Comparison of ENCODE assay signal across 1 cellular context in the genomic region with DNA sequence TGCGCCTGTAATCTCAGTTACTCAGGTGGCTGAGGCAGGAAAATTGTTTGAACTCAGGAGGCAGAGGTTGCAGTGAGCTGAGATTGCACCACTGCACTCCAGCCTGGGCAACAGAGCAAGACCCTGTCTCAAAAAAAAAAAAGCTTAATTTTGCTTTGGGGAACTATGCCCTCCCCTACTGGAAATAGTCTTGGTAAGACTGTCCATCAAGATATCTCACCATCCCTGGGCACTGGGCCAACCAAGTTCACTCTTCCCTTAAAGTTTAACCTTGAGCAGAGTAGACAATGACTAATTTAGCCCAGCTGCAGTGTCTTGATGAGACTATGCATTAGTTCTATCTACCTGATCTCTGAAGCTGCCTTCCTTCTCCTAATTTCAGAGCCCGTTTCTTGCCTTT.
TF ChIP-seq lines count a peak whose summit lies in the region.

No MANE protein-coding gene starts in this region.

TF ChIP-seq in K562, 482 proteins besides CTCF, POLR2A, EP300 and RAD21 (continued from another document and continues in another):
- TF ChIP-seq, protein P1, sequence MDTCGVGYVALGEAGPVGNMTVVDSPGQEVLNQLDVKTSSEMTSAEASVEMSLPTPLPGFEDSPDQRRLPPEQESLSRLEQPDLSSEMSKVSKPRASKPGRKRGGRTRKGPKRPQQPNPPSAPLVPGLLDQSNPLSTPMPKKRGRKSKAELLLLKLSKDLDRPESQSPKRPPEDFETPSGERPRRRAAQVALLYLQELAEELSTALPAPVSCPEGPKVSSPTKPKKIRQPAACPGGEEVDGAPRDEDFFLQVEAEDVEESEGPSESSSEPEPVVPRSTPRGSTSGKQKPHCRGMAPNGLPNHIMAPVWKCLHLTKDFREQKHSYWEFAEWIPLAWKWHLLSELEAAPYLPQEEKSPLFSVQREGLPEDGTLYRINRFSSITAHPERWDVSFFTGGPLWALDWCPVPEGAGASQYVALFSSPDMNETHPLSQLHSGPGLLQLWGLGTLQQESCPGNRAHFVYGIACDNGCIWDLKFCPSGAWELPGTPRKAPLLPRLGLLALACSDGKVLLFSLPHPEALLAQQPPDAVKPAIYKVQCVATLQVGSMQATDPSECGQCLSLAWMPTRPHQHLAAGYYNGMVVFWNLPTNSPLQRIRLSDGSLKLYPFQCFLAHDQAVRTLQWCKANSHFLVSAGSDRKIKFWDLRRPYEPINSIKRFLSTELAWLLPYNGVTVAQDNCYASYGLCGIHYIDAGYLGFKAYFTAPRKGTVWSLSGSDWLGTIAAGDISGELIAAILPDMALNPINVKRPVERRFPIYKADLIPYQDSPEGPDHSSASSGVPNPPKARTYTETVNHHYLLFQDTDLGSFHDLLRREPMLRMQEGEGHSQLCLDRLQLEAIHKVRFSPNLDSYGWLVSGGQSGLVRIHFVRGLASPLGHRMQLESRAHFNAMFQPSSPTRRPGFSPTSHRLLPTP (IDR thresholded peaks at IDR 0.05; ENCODE audit: borderline replicate concordance, extremely low read depth, insufficient read length), result no peak
- TF ChIP-seq SIN3A (IDR thresholded peaks at IDR 0.05; ENCODE audit: borderline replicate concordance in 2 of 2, control insufficient read depth in 1 of 2, low read depth in 2 of 2, low read length in 2 of 2) (no peak), PHB (CRISPR knock-in tag; IDR thresholded peaks at IDR 0.05) (no peak), RNF2 (IDR thresholded peaks at IDR 0.05) (no peak), SREBF2 (CRISPR knock-in tag; IDR thresholded peaks at IDR 0.05) (no peak), KHSRP (IDR thresholded peaks at IDR 0.05) (no peak), HDGF (IDR thresholded peaks at IDR 0.05) (no peak), ZNF583 (CRISPR knock-in tag; IDR thresholded peaks at IDR 0.05) (no peak), CBX8 (IDR thresholded peaks at IDR 0.05; ENCODE audit: borderline replicate concordance, extremely low read depth, low read depth, low read length, poor library complexity, severe bottlenecking) (no peak), ZNF212 (CRISPR knock-in tag; IDR thresholded peaks at IDR 0.05) (no peak), NFRKB (IDR thresholded peaks at IDR 0.05; ENCODE audit: low read depth) (no peak), PTTG1 (tag; IDR thresholded peaks at IDR 0.05; ENCODE audit: low read depth) (no peak), SMARCA4 (IDR thresholded peaks at IDR 0.05) (peak; percentile 68), POU5F1 (IDR thresholded peaks at IDR 0.05; ENCODE audit: borderline replicate concordance, low read depth, low read length, partially characterized antibody) (no peak), FOXA1 (IDR thresholded peaks at IDR 0.05; ENCODE audit: borderline replicate concordance) (no peak), DIDO1 (tag; IDR thresholded peaks at IDR 0.05; ENCODE audit: low read depth) (no peak), BHLHE40 (IDR thresholded peaks at IDR 0.05; ENCODE audit: low read length) (no peak), ZNF224 (CRISPR knock-in tag; IDR thresholded peaks at IDR 0.05) (no peak), ILF3 (IDR thresholded peaks at IDR 0.05; ENCODE audit: borderline replicate concordance) (no peak), ZNF778 (CRISPR knock-in tag; IDR thresholded peaks at IDR 0.05) (no peak), ZNF830 (CRISPR knock-in tag; IDR thresholded peaks at IDR 0.05) (no peak), ZNF175 (CRISPR knock-in tag; IDR thresholded peaks at IDR 0.05; ENCODE audit: low read depth) (no peak), ZNF197 (CRISPR knock-in tag; IDR thresholded peaks at IDR 0.05; ENCODE audit: low read depth) (no peak), ZNF644 (tag; IDR thresholded peaks at IDR 0.05; ENCODE audit: low read depth) (no peak), TGIF2 (CRISPR knock-in tag; IDR thresholded peaks at IDR 0.05) (no peak), ZNF436 (CRISPR knock-in tag; IDR thresholded peaks at IDR 0.05) (no peak), ADNP (tag; IDR thresholded peaks at IDR 0.05) (0 out of 2 replicates have a peak, but pooled peaks have one; percentile 30), KDM1A (IDR thresholded peaks at IDR 0.05) (peak in 1 of 2 experiments; percentile 39; a peak in 1 of 4 replicates), RBM25 (IDR thresholded peaks at IDR 0.05; ENCODE audit: low read depth, low read length, severe bottlenecking) (peak; percentile 59), HMG20B (CRISPR knock-in tag; IDR thresholded peaks at IDR 0.05) (no peak), ZNF75A (CRISPR knock-in tag; IDR thresholded peaks at IDR 0.05) (no peak), JUND (IDR thresholded peaks at IDR 0.05; ENCODE audit: borderline replicate concordance, low read depth, low read length) (peak; percentile 57; the same call in 1 of the 2 replicates), JUND (tag; IDR thresholded peaks at IDR 0.05; ENCODE audit: borderline replicate concordance, low read depth, low read length) (peak; percentile 38; the same call in 1 of the 3 replicates), BRCA1 (IDR thresholded peaks at IDR 0.05) (no peak), BRCA1 (CRISPR knock-in tag; IDR thresholded peaks at IDR 0.05) (no peak), TEAD2 (tag; IDR thresholded peaks at IDR 0.05) (no peak), CTBP1 (IDR thresholded peaks at IDR 0.05; ENCODE audit: borderline replicate concordance) (peak; percentile 69), CBX1 (IDR thresholded peaks at IDR 0.05; ENCODE audit: low read depth) (no peak), MAFG (tag; conservative IDR thresholded peaks at IDR 0.05) (no peak), RAD51 (IDR thresholded peaks at IDR 0.05; ENCODE audit: borderline replicate concordance, low read depth) (no peak), NR1H2 (CRISPR knock-in tag; IDR thresholded peaks at IDR 0.05) (no peak), MED1 (CRISPR knock-in tag; IDR thresholded peaks at IDR 0.05; ENCODE audit: borderline replicate concordance) (no peak), SOX6 (IDR thresholded peaks at IDR 0.05) (peak; percentile 77; the same call in 1 of the 2 replicates), U2AF2 (optimal IDR thresholded peaks at IDR 0.05; ENCODE audit: low read depth, low read length) (no peak), NCOA2 (IDR thresholded peaks at IDR 0.05; ENCODE audit: partially characterized antibody in 2 of 2) (no peak)
- TF ChIP-seq, protein P2, sequence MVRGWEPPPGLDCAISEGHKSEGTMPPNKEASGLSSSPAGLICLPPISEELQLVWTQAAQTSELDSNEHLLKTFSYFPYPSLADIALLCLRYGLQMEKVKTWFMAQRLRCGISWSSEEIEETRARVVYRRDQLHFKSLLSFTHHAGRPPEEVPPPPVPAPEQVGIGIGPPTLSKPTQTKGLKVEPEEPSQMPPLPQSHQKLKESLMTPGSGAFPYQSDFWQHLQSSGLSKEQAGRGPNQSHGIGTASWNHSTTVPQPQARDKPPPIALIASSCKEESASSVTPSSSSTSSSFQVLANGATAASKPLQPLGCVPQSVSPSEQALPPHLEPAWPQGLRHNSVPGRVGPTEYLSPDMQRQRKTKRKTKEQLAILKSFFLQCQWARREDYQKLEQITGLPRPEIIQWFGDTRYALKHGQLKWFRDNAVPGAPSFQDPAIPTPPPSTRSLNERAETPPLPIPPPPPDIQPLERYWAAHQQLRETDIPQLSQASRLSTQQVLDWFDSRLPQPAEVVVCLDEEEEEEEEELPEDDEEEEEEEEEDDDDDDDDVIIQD (CRISPR knock-in tag; IDR thresholded peaks at IDR 0.05), result no peak
- TF ChIP-seq, protein P3, sequence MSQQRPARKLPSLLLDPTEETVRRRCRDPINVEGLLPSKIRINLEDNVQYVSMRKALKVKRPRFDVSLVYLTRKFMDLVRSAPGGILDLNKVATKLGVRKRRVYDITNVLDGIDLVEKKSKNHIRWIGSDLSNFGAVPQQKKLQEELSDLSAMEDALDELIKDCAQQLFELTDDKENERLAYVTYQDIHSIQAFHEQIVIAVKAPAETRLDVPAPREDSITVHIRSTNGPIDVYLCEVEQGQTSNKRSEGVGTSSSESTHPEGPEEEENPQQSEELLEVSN (IDR thresholded peaks at IDR 0.05; ENCODE audit: borderline replicate concordance in 1 of 2, extremely low read depth in 1 of 2, insufficient read depth in 1 of 2, insufficient read length in 1 of 2, low read depth in 1 of 2, low read length in 1 of 2, poor library complexity in 1 of 2, severe bottlenecking in 1 of 2), result no peak
- TF ChIP-seq, protein P4, sequence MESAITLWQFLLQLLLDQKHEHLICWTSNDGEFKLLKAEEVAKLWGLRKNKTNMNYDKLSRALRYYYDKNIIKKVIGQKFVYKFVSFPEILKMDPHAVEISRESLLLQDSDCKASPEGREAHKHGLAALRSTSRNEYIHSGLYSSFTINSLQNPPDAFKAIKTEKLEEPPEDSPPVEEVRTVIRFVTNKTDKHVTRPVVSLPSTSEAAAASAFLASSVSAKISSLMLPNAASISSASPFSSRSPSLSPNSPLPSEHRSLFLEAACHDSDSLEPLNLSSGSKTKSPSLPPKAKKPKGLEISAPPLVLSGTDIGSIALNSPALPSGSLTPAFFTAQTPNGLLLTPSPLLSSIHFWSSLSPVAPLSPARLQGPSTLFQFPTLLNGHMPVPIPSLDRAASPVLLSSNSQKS (CRISPR knock-in tag; IDR thresholded peaks at IDR 0.05), result no peak
- TF ChIP-seq, protein P5, sequence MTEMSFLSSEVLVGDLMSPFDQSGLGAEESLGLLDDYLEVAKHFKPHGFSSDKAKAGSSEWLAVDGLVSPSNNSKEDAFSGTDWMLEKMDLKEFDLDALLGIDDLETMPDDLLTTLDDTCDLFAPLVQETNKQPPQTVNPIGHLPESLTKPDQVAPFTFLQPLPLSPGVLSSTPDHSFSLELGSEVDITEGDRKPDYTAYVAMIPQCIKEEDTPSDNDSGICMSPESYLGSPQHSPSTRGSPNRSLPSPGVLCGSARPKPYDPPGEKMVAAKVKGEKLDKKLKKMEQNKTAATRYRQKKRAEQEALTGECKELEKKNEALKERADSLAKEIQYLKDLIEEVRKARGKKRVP (CRISPR knock-in tag; IDR thresholded peaks at IDR 0.05), result no peak
- TF ChIP-seq, protein P6, sequence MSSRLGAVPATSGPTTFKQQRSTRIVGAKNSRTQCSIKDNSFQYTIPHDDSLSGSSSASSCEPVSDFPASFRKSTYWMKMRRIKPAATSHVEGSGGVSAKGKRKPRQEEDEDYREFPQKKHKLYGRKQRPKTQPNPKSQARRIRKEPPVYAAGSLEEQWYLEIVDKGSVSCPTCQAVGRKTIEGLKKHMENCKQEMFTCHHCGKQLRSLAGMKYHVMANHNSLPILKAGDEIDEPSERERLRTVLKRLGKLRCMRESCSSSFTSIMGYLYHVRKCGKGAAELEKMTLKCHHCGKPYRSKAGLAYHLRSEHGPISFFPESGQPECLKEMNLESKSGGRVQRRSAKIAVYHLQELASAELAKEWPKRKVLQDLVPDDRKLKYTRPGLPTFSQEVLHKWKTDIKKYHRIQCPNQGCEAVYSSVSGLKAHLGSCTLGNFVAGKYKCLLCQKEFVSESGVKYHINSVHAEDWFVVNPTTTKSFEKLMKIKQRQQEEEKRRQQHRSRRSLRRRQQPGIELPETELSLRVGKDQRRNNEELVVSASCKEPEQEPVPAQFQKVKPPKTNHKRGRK (tag; IDR thresholded peaks at IDR 0.05), result no peak
- TF ChIP-seq, protein P7, sequence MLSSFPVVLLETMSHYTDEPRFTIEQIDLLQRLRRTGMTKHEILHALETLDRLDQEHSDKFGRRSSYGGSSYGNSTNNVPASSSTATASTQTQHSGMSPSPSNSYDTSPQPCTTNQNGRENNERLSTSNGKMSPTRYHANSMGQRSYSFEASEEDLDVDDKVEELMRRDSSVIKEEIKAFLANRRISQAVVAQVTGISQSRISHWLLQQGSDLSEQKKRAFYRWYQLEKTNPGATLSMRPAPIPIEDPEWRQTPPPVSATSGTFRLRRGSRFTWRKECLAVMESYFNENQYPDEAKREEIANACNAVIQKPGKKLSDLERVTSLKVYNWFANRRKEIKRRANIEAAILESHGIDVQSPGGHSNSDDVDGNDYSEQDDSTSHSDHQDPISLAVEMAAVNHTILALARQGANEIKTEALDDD (IDR thresholded peaks at IDR 0.05), result peak; percentile 94
- TF ChIP-seq, protein P8, sequence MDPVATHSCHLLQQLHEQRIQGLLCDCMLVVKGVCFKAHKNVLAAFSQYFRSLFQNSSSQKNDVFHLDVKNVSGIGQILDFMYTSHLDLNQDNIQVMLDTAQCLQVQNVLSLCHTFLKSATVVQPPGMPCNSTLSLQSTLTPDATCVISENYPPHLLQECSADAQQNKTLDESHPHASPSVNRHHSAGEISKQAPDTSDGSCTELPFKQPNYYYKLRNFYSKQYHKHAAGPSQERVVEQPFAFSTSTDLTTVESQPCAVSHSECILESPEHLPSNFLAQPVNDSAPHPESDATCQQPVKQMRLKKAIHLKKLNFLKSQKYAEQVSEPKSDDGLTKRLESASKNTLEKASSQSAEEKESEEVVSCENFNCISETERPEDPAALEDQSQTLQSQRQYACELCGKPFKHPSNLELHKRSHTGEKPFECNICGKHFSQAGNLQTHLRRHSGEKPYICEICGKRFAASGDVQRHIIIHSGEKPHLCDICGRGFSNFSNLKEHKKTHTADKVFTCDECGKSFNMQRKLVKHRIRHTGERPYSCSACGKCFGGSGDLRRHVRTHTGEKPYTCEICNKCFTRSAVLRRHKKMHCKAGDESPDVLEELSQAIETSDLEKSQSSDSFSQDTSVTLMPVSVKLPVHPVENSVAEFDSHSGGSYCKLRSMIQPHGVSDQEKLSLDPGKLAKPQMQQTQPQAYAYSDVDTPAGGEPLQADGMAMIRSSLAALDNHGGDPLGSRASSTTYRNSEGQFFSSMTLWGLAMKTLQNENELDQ (CRISPR knock-in tag; IDR thresholded peaks at IDR 0.05; ENCODE audit: borderline replicate concordance), result no peak
- TF ChIP-seq, protein P9, sequence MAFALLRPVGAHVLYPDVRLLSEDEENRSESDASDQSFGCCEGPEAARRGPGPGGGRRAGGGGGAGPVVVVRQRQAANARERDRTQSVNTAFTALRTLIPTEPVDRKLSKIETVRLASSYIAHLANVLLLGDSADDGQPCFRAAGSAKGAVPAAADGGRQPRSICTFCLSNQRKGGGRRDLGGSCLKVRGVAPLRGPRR (CRISPR knock-in tag; IDR thresholded peaks at IDR 0.05), result no peak
- TF ChIP-seq, protein P10, sequence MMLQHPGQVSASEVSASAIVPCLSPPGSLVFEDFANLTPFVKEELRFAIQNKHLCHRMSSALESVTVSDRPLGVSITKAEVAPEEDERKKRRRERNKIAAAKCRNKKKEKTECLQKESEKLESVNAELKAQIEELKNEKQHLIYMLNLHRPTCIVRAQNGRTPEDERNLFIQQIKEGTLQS (IDR thresholded peaks at IDR 0.05), result peak; percentile 52
- TF ChIP-seq, protein P10 (CRISPR knock-in tag; conservative IDR thresholded peaks at IDR 0.05), result no peak
